ENCODE assay signal across 11 cellular contexts in genomic region chr12:110317921-110318320, GRCh38. TPM values are rescaled to one million over a fixed set of nuclear protein-coding genes. Genes with fewer than 3 reads are reported as not detected.
DNase-seq lines count a peak whose midpoint lies in the region; ATAC-seq and TF ChIP-seq lines count a peak whose summit lies in the region.
"Had no signal": no experiment of that assay in that cellular context is flagged by ENCODE, and none has a peak within 500 bp of the region (broad histone marks: within the 10 kb centered on the region; RNA-seq: fewer than 3 reads in every experiment).

No MANE protein-coding gene starts in this region.

- H3K36me3 ChIP-seq in SK-N-MC (ENCODE audit: insufficient read depth, low read length) = peaks cover 77% of the 10 kb centered on the region
- H3K36me3 ChIP-seq in suprapubic skin = peaks cover 22% of the 10 kb centered on the region

- H3K4me3 ChIP-seq in SK-N-MC = no peak overlapping the region
- H3K4me3 ChIP-seq in suprapubic skin = no peak overlapping the region

- H3K9ac ChIP-seq in SK-N-MC (ENCODE audit: insufficient read length) = no peak overlapping the region

- peak; percentile 21 for ATAC-seq in left lobe of liver
- no peak for ATAC-seq in GM21367 (IDR thresholded peaks at IDR 0.05; ENCODE audit: unreplicated experiment)

- TF ChIP-seq CTCF in endothelial cell (IDR thresholded peaks at IDR 0.05; ENCODE audit: unreplicated experiment) = no peak
- TF ChIP-seq CTCF in suprapubic skin (IDR thresholded peaks at IDR 0.05) = no peak
- TF ChIP-seq CTCF in GM10266 (IDR thresholded peaks at IDR 0.05; ENCODE audit: control insufficient read depth, insufficient read depth, low read depth, missing control alignments) = no peak

- no peaks in the 10 kb centered on the region for H3K9me3 ChIP-seq in SK-N-MC (ENCODE audit: low read depth, low read length)
- H3K9me3 ChIP-seq in suprapubic skin = no peaks in the 10 kb centered on the region
- H3K9me3 ChIP-seq: neutrophil had no signal

- peak overlapping the region; percentile 76 for H3K27ac Mint-ChIP-seq in endothelial cell (ENCODE audit: unreplicated experiment)

- peaks cover 20% of the 10 kb centered on the region for H3K4me1 Mint-ChIP-seq in endothelial cell (ENCODE audit: unreplicated experiment)

- no peaks in the 10 kb centered on the region for H3K9me3 Mint-ChIP-seq in endothelial cell (ENCODE audit: unreplicated experiment)
- H3K9me3 Mint-ChIP-seq: central memory CD8-positive, alpha-beta T cell had no signal

- WGBS in suprapubic skin = 50% methylated on average over 2 of the region's 2 CpGs

- DNase-seq in SK-N-MC (ENCODE audit: low read depth, low spot score) = no peak
- DNase-seq in endothelial cell (ENCODE audit: low spot score) = no peak
- DNase-seq in left lobe of liver (ENCODE audit: low spot score) = no peak
- DNase-seq in suprapubic skin (ENCODE audit: low spot score in 2 of 2) = no peak
- DNase-seq in COLO668 (lab: John Stamatoyannopoulos, UW; ENCODE audit: unreplicated experiment) = no peak
- no peak for DNase-seq in GM10266 (ENCODE audit: extremely low spot score)
- DNase-seq: activated CD8-positive, alpha-beta memory T cell treated with anti-CD3 and anti-CD28 coated beads, Interleukin-2, amount 50 U/mL, for 4 hours; NCI-H1092 treated with DMSO at 0.1 percent for 48 hours had no signal

- H3K4me3 Mint-ChIP-seq in endothelial cell (ENCODE audit: unreplicated experiment) = no peak overlapping the region
- H3K4me3 Mint-ChIP-seq: central memory CD8-positive, alpha-beta T cell had no signal

- H3K27ac ChIP-seq in SK-N-MC (peak overlapping the region; percentile 23; the same call in 1 of the 2 replicates), suprapubic skin (peak overlapping the region; percentile 51)

- peaks cover 2% of the 10 kb centered on the region for H3K27me3 Mint-ChIP-seq in endothelial cell (ENCODE audit: unreplicated experiment)
- H3K27me3 Mint-ChIP-seq: central memory CD8-positive, alpha-beta T cell had no signal

- no peak for TF ChIP-seq POLR2A in suprapubic skin (IDR thresholded peaks at IDR 0.05)

- peaks cover 38% of the 10 kb centered on the region for H3K4me1 ChIP-seq in suprapubic skin

- peaks cover 12% of the 10 kb centered on the region for H3K36me3 Mint-ChIP-seq in endothelial cell (ENCODE audit: low read depth, unreplicated experiment)

- H3K27me3 ChIP-seq in suprapubic skin = no peaks in the 10 kb centered on the region
- H3K27me3 ChIP-seq: neutrophil had no signal

- no peak for TF ChIP-seq EP300 in suprapubic skin (IDR thresholded peaks at IDR 0.05)

RNA-seq across cellular contexts. Expression of gene ATP2A2, which starts 36.9 kb away (rescaled TPM):
- total RNA-seq in endothelial cell (ENCODE audit: unreplicated experiment) (178 TPM), left lobe of liver (118 TPM), suprapubic skin (100 to 1,000 TPM in 3 of 4 donors, 10 to 100 TPM in 1; 95.9 to 138 (median 118) TPM)
